ENCODE assay signal across 11 cellular contexts in the genomic region with DNA sequence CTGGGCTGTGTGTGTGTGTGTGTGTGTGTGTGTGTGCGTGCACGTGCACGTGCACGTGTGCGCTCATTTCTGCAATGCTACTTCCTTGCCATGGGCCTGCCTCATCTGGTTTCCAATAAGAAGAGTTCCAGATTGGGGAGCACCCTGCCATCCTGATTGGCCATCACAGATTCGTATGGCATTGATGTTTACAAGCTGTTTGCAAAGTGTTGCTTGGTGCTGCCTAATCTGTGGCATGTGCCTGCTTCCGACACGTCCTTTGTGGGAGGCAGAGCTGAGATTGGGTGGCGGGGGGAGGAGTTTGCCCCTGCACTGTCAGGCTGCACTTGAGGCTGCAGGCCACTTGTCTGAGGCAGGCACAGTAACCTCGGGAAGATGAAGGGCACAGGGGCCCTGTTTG. TPM values are rescaled to one million over a fixed set of nuclear protein-coding genes. Genes with fewer than 3 reads are reported as not detected.
A peak's percentile ranks its signal among the peaks of the same experiment; 100 is the strongest.
DNase-seq lines count a peak whose midpoint lies in the region; TF ChIP-seq lines count a peak whose summit lies in the region.
"Had no signal": no experiment of that assay in that cellular context is flagged by ENCODE, and none has a peak within 500 bp of the region (broad histone marks: within the 10 kb centered on the region; RNA-seq: fewer than 3 reads in every experiment).

No MANE protein-coding gene starts in this region.

- H3K27me3 ChIP-seq in testis, result no peaks in the 10 kb centered on the region

- intact Hi-C loops in testis (cut with DNase I; ENCODE audit: low total_unique reads), result no loop called here

- peaks cover 36% of the 10 kb centered on the region for H3K4me1 Mint-ChIP-seq in brain

- DNase-seq in islet precursor cell, result peak; percentile 65
- DNase-seq in testis, result peak; percentile 17
- no peak for DNase-seq in HuH-7.5 (ENCODE audit: low spot score)
- no peak for DNase-seq in NCI-H82 treated with DMSO at 0.1 percent for 48 hours (lab: John Stamatoyannopoulos, UW; ENCODE audit: unreplicated experiment)
- no peak for DNase-seq in MV-4-11 (lab: John Stamatoyannopoulos, UW)
- DNase-seq: activated naive CD8-positive, alpha-beta T cell treated with anti-CD3 and anti-CD28 coated beads, Interleukin-2, amount 50 U/mL, for 24 hours; KG1; NCI-H524 had no signal

- 68 to 70% methylated on average over 6 to 10 of the region's 10 CpGs for WGBS in testis, 2 donors

- peaks cover 0 to 10% (median 8%) of the 10 kb centered on the region in 5 experiments for H3K9me3 Mint-ChIP-seq in brain
- H3K9me3 Mint-ChIP-seq: activated naive CD8-positive, alpha-beta T cell treated with anti-CD3 and anti-CD28 coated beads, Interleukin-2, amount 50 U/mL, for 24 hours had no signal

- H3K36me3 Mint-ChIP-seq in brain, result peaks cover 27% of the 10 kb centered on the region

- H3K4me3 Mint-ChIP-seq in brain, result no peak overlapping the region
- H3K4me3 Mint-ChIP-seq: activated naive CD8-positive, alpha-beta T cell treated with anti-CD3 and anti-CD28 coated beads, Interleukin-2, amount 50 U/mL, for 24 hours had no signal

- POLR2A ChIA-PET in HEK293 (lab: Yijun Ruan, JAX), result no interaction called here

- H3K27me3 Mint-ChIP-seq in brain, result peaks cover 3% of the 10 kb centered on the region

- H3K4me1 ChIP-seq in HEK293 (ENCODE audit: control insufficient read depth, insufficient read depth, low read length) (no peaks in the 10 kb centered on the region), testis (peaks cover 7% of the 10 kb centered on the region)

- TF ChIP-seq POLR2A in testis (IDR thresholded peaks at IDR 0.05), result no peak

- peak overlapping the region in 4 of 5 experiments; percentile 32 to 66 (median 45) for H3K27ac Mint-ChIP-seq in brain
- H3K27ac Mint-ChIP-seq: activated naive CD8-positive, alpha-beta T cell treated with anti-CD3 and anti-CD28 coated beads, Interleukin-2, amount 50 U/mL, for 24 hours; progenitor cell of endocrine pancreas had no signal

- no peak overlapping the region for H3K4me3 ChIP-seq in HEK293 (ENCODE audit: low read depth, low read length)
- H3K4me3 ChIP-seq in testis, result no peak overlapping the region

- CTCF ChIA-PET in HEK293 (lab: Yijun Ruan, JAX), result interaction anchor here (1.0 to 1.2 kb wide), 2 partner anchors 85 to 167 kb away, joined by 3 read pairs; no protein-coding TSS in a partner anchor

- H3K36me3 ChIP-seq in HEK293 (ENCODE audit: control insufficient read depth in 2 of 2, insufficient read depth in 1 of 2, low read length in 2 of 2), result no peaks in the 10 kb centered on the region
- H3K36me3 ChIP-seq in testis (ENCODE audit: low read depth, missing control alignments), result no peaks in the 10 kb centered on the region

- H3K27ac ChIP-seq in HEK293 (ENCODE audit: extremely low read depth, low read depth, low read length) (no peak overlapping the region), testis (no peak overlapping the region)

- H3K9me3 ChIP-seq in HEK293 (ENCODE audit: control insufficient read depth, insufficient read depth, low read depth, low read length), result no peaks in the 10 kb centered on the region
- no peaks in the 10 kb centered on the region for H3K9me3 ChIP-seq in testis

- TF ChIP-seq CTCF in HEK293 (tag by site-specific recombination; IDR thresholded peaks at IDR 0.05) (no peak), brain (conservative IDR thresholded peaks at IDR 0.05) (no peak), testis (IDR thresholded peaks at IDR 0.05) (no peak)

TF ChIP-seq in HEK293, 187 proteins besides CTCF, POLR2A, EP300 and RAD21:
- no peak for TF ChIP-seq ZNF335 (tag by site-specific recombination; conservative IDR thresholded peaks at IDR 0.05)
- TF ChIP-seq, protein P1, sequence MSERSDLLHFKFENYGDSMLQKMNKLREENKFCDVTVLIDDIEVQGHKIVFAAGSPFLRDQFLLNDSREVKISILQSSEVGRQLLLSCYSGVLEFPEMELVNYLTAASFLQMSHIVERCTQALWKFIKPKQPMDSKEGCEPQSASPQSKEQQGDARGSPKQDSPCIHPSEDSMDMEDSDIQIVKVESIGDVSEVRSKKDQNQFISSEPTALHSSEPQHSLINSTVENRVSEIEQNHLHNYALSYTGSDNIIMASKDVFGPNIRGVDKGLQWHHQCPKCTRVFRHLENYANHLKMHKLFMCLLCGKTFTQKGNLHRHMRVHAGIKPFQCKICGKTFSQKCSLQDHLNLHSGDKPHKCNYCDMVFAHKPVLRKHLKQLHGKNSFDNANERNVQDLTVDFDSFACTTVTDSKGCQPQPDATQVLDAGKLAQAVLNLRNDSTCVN (tag by site-specific recombination; optimal IDR thresholded peaks at IDR 0.05), result peak; percentile 23
- TF ChIP-seq, protein P2, sequence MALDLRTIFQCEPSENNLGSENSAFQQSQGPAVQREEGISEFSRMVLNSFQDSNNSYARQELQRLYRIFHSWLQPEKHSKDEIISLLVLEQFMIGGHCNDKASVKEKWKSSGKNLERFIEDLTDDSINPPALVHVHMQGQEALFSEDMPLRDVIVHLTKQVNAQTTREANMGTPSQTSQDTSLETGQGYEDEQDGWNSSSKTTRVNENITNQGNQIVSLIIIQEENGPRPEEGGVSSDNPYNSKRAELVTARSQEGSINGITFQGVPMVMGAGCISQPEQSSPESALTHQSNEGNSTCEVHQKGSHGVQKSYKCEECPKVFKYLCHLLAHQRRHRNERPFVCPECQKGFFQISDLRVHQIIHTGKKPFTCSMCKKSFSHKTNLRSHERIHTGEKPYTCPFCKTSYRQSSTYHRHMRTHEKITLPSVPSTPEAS (tag by site-specific recombination; IDR thresholded peaks at IDR 0.05), result 0 out of 2 replicates have a peak, but pooled peaks have one; percentile 13
- no peak for TF ChIP-seq ZNF10 (tag by site-specific recombination; IDR thresholded peaks at IDR 0.05)

RNA-seq across cellular contexts. Expression of a gene that starts 39.2 kb away (rescaled TPM):
- polyA plus RNA-seq in brain (ENCODE audit: insufficient read depth, low read depth, low replicate concordance), result 3.1 TPM
- total RNA-seq in testis, result 100 to 1,000 TPM; 103 to 259 TPM
- 369 TPM for polyA plus RNA-seq in testis (ENCODE audit: insufficient read depth, low read depth, low replicate concordance)

Comparison
In these comparisons a context has a peak if more than half of its experiments do, and no peak if none do; other contexts are left out.
1. DNase-seq: peak in islet precursor cell (single experiment) and testis (single experiment); none in HuH-7.5 (single experiment), NCI-H82 treated with DMSO at 0.1 percent for 48 hours (single experiment) and MV-4-11 (single experiment).
2. RNA of a gene that starts 39.2 kb away (polyA plus RNA-seq): 369 TPM in testis (single experiment); 3.1 TPM in brain (single experiment); every median in the first group is over 10 times any median in the second.